In genomic region chr9:22622823-22623222, GRCh38 we compare ENCODE assay signal across 16 cellular contexts.
"Had no signal": no experiment of that assay in that cellular context is flagged by ENCODE, and none has a peak within 500 bp of the region (broad histone marks: within the 10 kb centered on the region; RNA-seq: fewer than 3 reads in every experiment).

No MANE protein-coding gene starts in this region.

- FAIRE-seq: frontal cortex, TTC549 had no signal

- H3K36me3 ChIP-seq: breast epithelium, left ventricle myocardium inferior, right lobe of liver, suprapubic skin had no signal

- H3K9me3 ChIP-seq: breast epithelium, right lobe of liver, suprapubic skin had no signal

- DNase-seq: activated CD4-positive, CD25-positive, alpha-beta regulatory T cell; activated CD8-positive, alpha-beta memory T cell treated with anti-CD3 and anti-CD28 coated beads, Interleukin-2, amount 10 ng/mL, durations not matched to agents 7 days and 5 days; activated effector memory CD4-positive, alpha-beta T cell treated with Interleukin-2 at 50 U/mL for 16 hours; activated T-cell treated with anti-CD3 and anti-CD28 coated beads, Interleukin-2, amount 50 U/mL, for 24 hours; amygdala; islet precursor cell; left ventricle myocardium inferior; nephron progenitor cell; right lobe of liver; stimulated activated CD4-positive, alpha-beta T cell treated with anti-CD3 and anti-CD28 coated beads, Interleukin-12 subunit alpha, Interleukin-12 subunit beta, amount 100 ng/mL, for 4 hours; stimulated activated naive CD4-positive, alpha-beta T cell treated with Interleukin-2 at 50 U/mL for 16 hours; T-helper 17 cell had no signal

- ATAC-seq: activated CD8-positive, alpha-beta memory T cell treated with anti-CD3 and anti-CD28 coated beads, Interleukin-2, amount 10 ng/mL, durations not matched to agents 7 days and 5 days; right lobe of liver; T-helper 17 cell had no signal

- H3K4me1 ChIP-seq: breast epithelium, left ventricle myocardium inferior, right lobe of liver, suprapubic skin had no signal

- H3K27ac ChIP-seq: breast epithelium, left ventricle myocardium inferior, right lobe of liver, suprapubic skin had no signal

- H3K27me3 ChIP-seq: breast epithelium, right lobe of liver, suprapubic skin had no signal

- H3K4me3 ChIP-seq: breast epithelium, left ventricle myocardium inferior, right lobe of liver, suprapubic skin had no signal
